1 cellular context compared by ENCODE assay signal in the genomic region with DNA sequence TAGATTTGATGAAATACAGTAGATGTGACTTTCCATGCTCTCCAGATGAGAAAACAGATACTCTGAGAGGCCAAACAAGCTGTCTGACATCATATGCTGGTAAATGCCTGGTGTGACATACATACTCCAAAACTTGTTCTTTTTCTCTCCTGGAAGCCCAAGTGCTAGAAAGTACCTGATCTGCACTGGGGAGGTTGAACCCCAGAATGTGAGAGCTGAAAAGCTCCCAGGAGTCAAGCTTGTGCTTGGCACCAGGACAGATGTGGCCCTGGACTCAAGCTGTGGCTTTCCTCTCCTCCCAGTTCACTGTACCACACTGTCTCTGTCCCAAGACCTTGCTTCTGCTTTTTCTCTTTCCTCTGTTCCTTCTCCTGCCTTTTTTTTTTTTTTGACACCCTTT.
TF ChIP-seq lines count a peak whose summit lies in the region.

No MANE protein-coding gene starts in this region.

TF ChIP-seq in HCT116, 20 proteins besides CTCF, POLR2A, EP300 and RAD21 (continued from another document):
- TF ChIP-seq, protein P1, sequence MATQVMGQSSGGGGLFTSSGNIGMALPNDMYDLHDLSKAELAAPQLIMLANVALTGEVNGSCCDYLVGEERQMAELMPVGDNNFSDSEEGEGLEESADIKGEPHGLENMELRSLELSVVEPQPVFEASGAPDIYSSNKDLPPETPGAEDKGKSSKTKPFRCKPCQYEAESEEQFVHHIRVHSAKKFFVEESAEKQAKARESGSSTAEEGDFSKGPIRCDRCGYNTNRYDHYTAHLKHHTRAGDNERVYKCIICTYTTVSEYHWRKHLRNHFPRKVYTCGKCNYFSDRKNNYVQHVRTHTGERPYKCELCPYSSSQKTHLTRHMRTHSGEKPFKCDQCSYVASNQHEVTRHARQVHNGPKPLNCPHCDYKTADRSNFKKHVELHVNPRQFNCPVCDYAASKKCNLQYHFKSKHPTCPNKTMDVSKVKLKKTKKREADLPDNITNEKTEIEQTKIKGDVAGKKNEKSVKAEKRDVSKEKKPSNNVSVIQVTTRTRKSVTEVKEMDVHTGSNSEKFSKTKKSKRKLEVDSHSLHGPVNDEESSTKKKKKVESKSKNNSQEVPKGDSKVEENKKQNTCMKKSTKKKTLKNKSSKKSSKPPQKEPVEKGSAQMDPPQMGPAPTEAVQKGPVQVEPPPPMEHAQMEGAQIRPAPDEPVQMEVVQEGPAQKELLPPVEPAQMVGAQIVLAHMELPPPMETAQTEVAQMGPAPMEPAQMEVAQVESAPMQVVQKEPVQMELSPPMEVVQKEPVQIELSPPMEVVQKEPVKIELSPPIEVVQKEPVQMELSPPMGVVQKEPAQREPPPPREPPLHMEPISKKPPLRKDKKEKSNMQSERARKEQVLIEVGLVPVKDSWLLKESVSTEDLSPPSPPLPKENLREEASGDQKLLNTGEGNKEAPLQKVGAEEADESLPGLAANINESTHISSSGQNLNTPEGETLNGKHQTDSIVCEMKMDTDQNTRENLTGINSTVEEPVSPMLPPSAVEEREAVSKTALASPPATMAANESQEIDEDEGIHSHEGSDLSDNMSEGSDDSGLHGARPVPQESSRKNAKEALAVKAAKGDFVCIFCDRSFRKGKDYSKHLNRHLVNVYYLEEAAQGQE (IDR thresholded peaks at IDR 0.05; ENCODE audit: low read depth): no peak
- no peak for TF ChIP-seq ELF1 (IDR thresholded peaks at IDR 0.05; ENCODE audit: borderline replicate concordance, low read depth)
- no peak for TF ChIP-seq TCF7L2 (IDR thresholded peaks at IDR 0.05; ENCODE audit: borderline replicate concordance, extremely low read depth, insufficient read depth, insufficient read length)
- TF ChIP-seq SP1 (IDR thresholded peaks at IDR 0.05; ENCODE audit: low read depth): no peak
- no peak for TF ChIP-seq YY1 (IDR thresholded peaks at IDR 0.05; ENCODE audit: extremely low read depth, insufficient replicate concordance, low read depth, low read length)
TF ChIP-seq in HCT116: peak in this region for 0.
